Comparison of ENCODE assay signal across 1 cellular context in genomic region chr15:41417418-41417811, GRCh38.
TF ChIP-seq lines count a peak whose summit lies in the region.

No MANE protein-coding gene starts in this region.

TF ChIP-seq in SK-N-SH, 30 proteins besides CTCF, POLR2A, EP300 and RAD21 (continued from another document):
- no peak for TF ChIP-seq ZBTB33 (IDR thresholded peaks at IDR 0.05; ENCODE audit: borderline replicate concordance, low read depth)
- TF ChIP-seq YY1 (IDR thresholded peaks at IDR 0.05; ENCODE audit: low read depth), result no peak
- no peak for TF ChIP-seq TCF12 (IDR thresholded peaks at IDR 0.05)
- no peak for TF ChIP-seq POLR2AphosphoS5 (IDR thresholded peaks at IDR 0.05; ENCODE audit: low read depth, low read length)
- no peak for TF ChIP-seq IRF3 (IDR thresholded peaks at IDR 0.05; ENCODE audit: low read depth, low read length)
- TF ChIP-seq RCOR1 (IDR thresholded peaks at IDR 0.05; ENCODE audit: low read length), result no peak
- TF ChIP-seq RXRA (IDR thresholded peaks at IDR 0.05; ENCODE audit: borderline replicate concordance, low read depth), result no peak
- TF ChIP-seq REST (IDR thresholded peaks at IDR 0.05; ENCODE audit: low read depth, low read length), result no peak
